ENCODE assay signal across 8 cellular contexts in genomic region chr1:39573736-39574624, GRCh38. TPM values are rescaled to one million over a fixed set of nuclear protein-coding genes. Genes with fewer than 3 reads are reported as not detected.
DNase-seq lines count a peak whose midpoint lies in the region; ATAC-seq, FAIRE-seq and TF ChIP-seq lines count a peak whose summit lies in the region.

No MANE protein-coding gene starts in this region.

- H3K36me3 Mint-ChIP-seq in MCF 10A (ENCODE audit: insufficient read depth, unreplicated experiment) = peaks cover 79% of the 10 kb centered on the region

- H3K4me1 Mint-ChIP-seq in MCF 10A (ENCODE audit: insufficient read depth, unreplicated experiment) = peaks cover 16% of the 10 kb centered on the region

- in situ Hi-C loops in HepG2 (cut with HindIII; ENCODE audit: extremely low pct_ligation_motif_present, low pct_unique_long_range_greater_than_20kb) = no loop called here

- POLR2A ChIA-PET in BJ (lab: Charles Lee) = interaction anchor here (0.6 kb wide), 1 partner anchor 66 kb away, joined by 12 read pairs; no protein-coding TSS in a partner anchor
- POLR2A ChIA-PET in MCF 10A (lab: Yijun Ruan, JAX) = interaction anchor here (0.6 to 4.8 kb wide), 10 partner anchors 9 to 444 kb away, joined by 3 to 36 read pairs (median 4); no protein-coding TSS in a partner anchor
- POLR2A ChIA-PET in HepG2 (lab: Yijun Ruan, JAX) = interaction anchor here (1.0 kb wide), 1 partner anchor 8 kb away, joined by 3 read pairs; no protein-coding TSS in a partner anchor

- CTCF ChIA-PET in BJ (lab: Yijun Ruan, JAX) = interaction anchor here (0.6 to 2.5 kb wide), 4 partner anchors 26 to 1644 kb away, joined by 3 to 11 read pairs (median 4); no protein-coding TSS in a partner anchor
- CTCF ChIA-PET in MCF 10A (lab: Yijun Ruan, JAX) = interaction anchor here (0.6 to 2.4 kb wide), 5 partner anchors 9 to 273 kb away, joined by 3 to 14 read pairs (median 4); no protein-coding TSS in a partner anchor
- CTCF ChIA-PET in HepG2 (lab: Yijun Ruan, JAX; ENCODE audit: low intra/inter-chr PET ratio, low total read pairs) = no interaction called here

- H3K4me3 Mint-ChIP-seq in MCF 10A (ENCODE audit: unreplicated experiment) = peak overlapping the region; percentile 88

- TF ChIP-seq RAD21 in HepG2 (CRISPR knock-in tag; IDR thresholded peaks at IDR 0.05) = no peak

- H3K4me1 ChIP-seq in HepG2 (ENCODE audit: insufficient read depth, low read length) (peaks cover 58% of the 10 kb centered on the region), urinary bladder (ENCODE audit: insufficient read depth) (no peaks in the 10 kb centered on the region)

- TF ChIP-seq POLR2A in HepG2 (IDR thresholded peaks at IDR 0.05; ENCODE audit: insufficient read depth in 1 of 2, low read depth in 2 of 2, low read length in 2 of 2) = peak in 1 of 2 experiments; percentile 32; a peak in 2 of 4 replicates

- H3K9me3 ChIP-seq in KOPT-K1 (ENCODE audit: insufficient read depth, low read length, poor library complexity, severe bottlenecking) = no peaks in the 10 kb centered on the region
- H3K9me3 ChIP-seq in HepG2 (ENCODE audit: low read length) = no peaks in the 10 kb centered on the region

- WGBS in HepG2 (ENCODE audit: low lambda C conversion rate) = 38% methylated on average over 12 of the region's 12 CpGs
- 44% methylated on average over 12 of the region's 12 CpGs for WGBS in urinary bladder

- peak overlapping the region; percentile 82 for H3K27ac ChIP-seq in KOPT-K1 (ENCODE audit: low read depth, low read length, poor library complexity, severe bottlenecking)
- H3K27ac ChIP-seq in HepG2 (ENCODE audit: extremely low read length, insufficient read depth, low read length) = no peak overlapping the region
- H3K27ac ChIP-seq in urinary bladder (ENCODE audit: low read depth) = no peak overlapping the region

- TF ChIP-seq EP300 in HepG2 (IDR thresholded peaks at IDR 0.05; ENCODE audit: low read depth in 2 of 2, low read length in 2 of 2) (no peak), HepG2 (CRISPR knock-in tag; IDR thresholded peaks at IDR 0.05; ENCODE audit: borderline replicate concordance) (no peak)

- peak overlapping the region; percentile 95 for H3K9ac ChIP-seq in HepG2 (ENCODE audit: insufficient read depth, low read depth, low read length)

- BruUV-seq in MCF 10A (replicated peaks; lab: Mats Ljungman, UMichigan) (no TSS peak), HepG2 (replicated peaks; lab: Mats Ljungman, UMichigan) (no TSS peak)

- no peaks in the 10 kb centered on the region for H3K9me3 Mint-ChIP-seq in MCF 10A (ENCODE audit: unreplicated experiment)

- H3K27me3 ChIP-seq in BJ (ENCODE audit: control insufficient read depth, insufficient read depth, low read length) = no peaks in the 10 kb centered on the region
- H3K27me3 ChIP-seq in HepG2 (ENCODE audit: control insufficient read depth in 1 of 2, insufficient read depth in 2 of 2, low read length in 2 of 2) = no peaks in the 10 kb centered on the region; a peak in 1 of 5 replicates

- H3K27ac Mint-ChIP-seq in MCF 10A (ENCODE audit: low read depth, unreplicated experiment) = peak overlapping the region; percentile 88

- ATAC-seq in HepG2 (peak; percentile 41), HG03025 (IDR thresholded peaks at IDR 0.05; ENCODE audit: low FRiP score, unreplicated experiment) (no peak), HG03159 (IDR thresholded peaks at IDR 0.05; ENCODE audit: unreplicated experiment) (no peak)

- intact Hi-C loops in MCF 10A (cut with micrococcal nuclease) = no loop called here
- intact Hi-C loops in HepG2 (cut with micrococcal nuclease; ENCODE audit: unreplicated experiment) = no loop called here

- peaks cover 57% of the 10 kb centered on the region for H3K79me2 ChIP-seq in HepG2 (ENCODE audit: insufficient read depth, low read length)

- H3K27me3 Mint-ChIP-seq in MCF 10A (ENCODE audit: insufficient read depth, unreplicated experiment) = no peaks in the 10 kb centered on the region

- peaks cover 44% of the 10 kb centered on the region for H4K20me1 ChIP-seq in HepG2 (ENCODE audit: insufficient read depth, low read length)

- DNase-seq in BJ (ENCODE audit: low read depth) (no peak), MCF 10A (ENCODE audit: unreplicated experiment) (peak; percentile 29), HepG2 (ENCODE audit: low spot score) (no peak), nucleus accumbens (lab: John Stamatoyannopoulos, UW) (no peak)

- H2AFZ ChIP-seq in HepG2 (ENCODE audit: low read length) = no peak overlapping the region

- no peak for FAIRE-seq in HepG2 (lab: Jason Lieb, UNC)

- H3K36me3 ChIP-seq in BJ (ENCODE audit: control insufficient read depth, insufficient read depth, low read length) (peaks cover 27% of the 10 kb centered on the region), KOPT-K1 (ENCODE audit: insufficient read depth, low read length) (peaks cover 66% of the 10 kb centered on the region), HepG2 (replicated peaks in 1 of 2; ENCODE audit: control insufficient read depth in 1 of 2, insufficient read depth in 2 of 2, low read length in 2 of 2) (peaks cover 20 to 49% of the 10 kb centered on the region in 2 experiments), urinary bladder (ENCODE audit: insufficient read depth) (peaks cover 10% of the 10 kb centered on the region)

- TF ChIP-seq CTCF in BJ (IDR thresholded peaks at IDR 0.05; ENCODE audit: insufficient read depth, low read depth, low read length) = no peak
- TF ChIP-seq CTCF in MCF 10A (IDR thresholded peaks at IDR 0.05; ENCODE audit: unreplicated experiment) = no peak
- TF ChIP-seq CTCF in HepG2 (CRISPR knock-in tag; IDR thresholded peaks at IDR 0.05) = no peak

- H3K4me2 ChIP-seq in HepG2 (ENCODE audit: low read depth, low read length) = peak overlapping the region; percentile 98

- peak overlapping the region; percentile 84 for H3K4me3 ChIP-seq in BJ (ENCODE audit: low read depth, low read length)
- peak overlapping the region; percentile 86 to 99 (median 95) for H3K4me3 ChIP-seq in HepG2 (replicated peaks in 1 of 3; ENCODE audit: insufficient read depth in 1 of 3, low read depth in 2 of 3, low read length in 3 of 3)
- H3K4me3 ChIP-seq in urinary bladder (ENCODE audit: low read depth, low read length) = peak overlapping the region; percentile 93

TF ChIP-seq in HepG2, 621 proteins besides CTCF, POLR2A, EP300 and RAD21:
- TF ChIP-seq KMT2A (CRISPR knock-in tag; IDR thresholded peaks at IDR 0.05) (0 out of 2 replicates have a peak, but pooled peaks have one; percentile 19), MYPOP (CRISPR knock-in tag; IDR thresholded peaks at IDR 0.05) (no peak)

RNA-seq across cellular contexts. Expression of gene PABPC4, which starts 2.6 kb away (rescaled TPM):
- polyA plus RNA-seq in BJ (2011; rRNA removed) = 62.2 and 69.4 TPM in 2 replicates
- 171 and 187 TPM in 2 replicates for polyA minus RNA-seq in BJ (2011; rRNA and poly(A)+ RNA removed)
- 268 and 275 TPM in 2 replicates for total RNA-seq in MCF 10A (2022)
- 111 and 117 TPM in 2 replicates for total RNA-seq in HepG2 (2016; rRNA removed; fragmentation: Illumina TruSeq; extraction: Trizol)
- total RNA-seq in HepG2 (2016; cell fraction: cytosol; rRNA removed; fragmentation: Illumina TruSeq; extraction: Trizol; ENCODE audit: low read depth) = 101 TPM in 2 replicates
- 102 and 113 TPM in 2 replicates for total RNA-seq in HepG2 (2016; cell fraction: insoluble cytoplasmic fraction; rRNA removed; fragmentation: Illumina TruSeq; extraction: Trizol)
- total RNA-seq in HepG2 (2016; cell fraction: membrane; rRNA removed; fragmentation: Illumina TruSeq; extraction: Trizol) = 155 and 172 TPM in 2 replicates
- 154 and 190 TPM in 2 replicates for total RNA-seq in HepG2 (2016; cell fraction: nucleus; rRNA removed; fragmentation: Illumina TruSeq; extraction: Trizol)
- polyA plus RNA-seq in HepG2 (2011; rRNA removed) = 74.9 and 85.0 TPM in 2 replicates
- 38.5 and 48.3 TPM in 2 replicates for polyA plus RNA-seq in HepG2 (2011; cell fraction: cytosol; rRNA removed)
- polyA plus RNA-seq in HepG2 (2011; cell fraction: nucleus; rRNA removed) = 295 and 298 TPM in 2 replicates
- 127 and 129 TPM in 2 replicates for polyA plus RNA-seq in HepG2 (2012)
- polyA plus RNA-seq in HepG2 (2016; cell fraction: cytosol; fragmentation: Illumina TruSeq; extraction: Trizol; ENCODE audit: low read depth) = 94.4 and 97.7 TPM in 2 replicates
- 152 and 164 TPM in 2 replicates for polyA plus RNA-seq in HepG2 (2016; cell fraction: insoluble cytoplasmic fraction; fragmentation: Illumina TruSeq; extraction: Trizol; ENCODE audit: low read depth)
- 159 and 192 TPM in 2 replicates for polyA plus RNA-seq in HepG2 (2016; cell fraction: membrane; fragmentation: Illumina TruSeq; extraction: Trizol; ENCODE audit: low read depth)
- polyA plus RNA-seq in HepG2 (2016; cell fraction: nucleus; fragmentation: Illumina TruSeq; extraction: Trizol; ENCODE audit: insufficient read depth, low read depth) = 441 and 444 TPM in 2 replicates
- 173 and 261 TPM in 2 replicates for polyA minus RNA-seq in HepG2 (2011; rRNA and poly(A)+ RNA removed; ENCODE audit: low replicate concordance)
- 69.5 and 79.1 TPM in 2 replicates for polyA minus RNA-seq in HepG2 (2011; cell fraction: cytosol; rRNA and poly(A)+ RNA removed)
- polyA minus RNA-seq in HepG2 (2011; cell fraction: nucleus; rRNA and poly(A)+ RNA removed) = 148 and 157 TPM in 2 replicates
- total RNA-seq in urinary bladder = 113 TPM
- polyA plus RNA-seq in urinary bladder = 123 TPM
